Comparison of ENCODE assay signal across 12 cellular contexts in the genomic region with DNA sequence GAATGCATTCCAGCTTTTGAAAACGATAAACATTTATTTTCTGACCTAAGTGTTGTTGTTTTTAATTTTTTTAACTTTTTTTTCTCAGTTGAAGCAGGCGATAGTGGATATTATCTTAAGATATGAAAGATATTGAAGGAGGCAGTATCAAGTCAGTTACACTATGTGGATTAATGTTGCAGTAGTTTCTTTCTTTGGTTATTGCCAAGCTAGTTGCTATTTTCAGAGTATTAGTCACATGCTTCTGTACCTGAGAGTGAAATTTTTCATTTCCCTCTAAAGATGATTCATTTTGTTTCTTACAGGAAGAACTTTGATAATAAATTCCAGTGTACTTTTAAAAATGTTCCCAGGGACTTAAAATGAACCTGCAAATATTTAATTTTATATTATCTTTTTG.
DNase-seq lines count a peak whose midpoint lies in the region; ATAC-seq, FAIRE-seq and TF ChIP-seq lines count a peak whose summit lies in the region.
"Had no signal": no experiment of that assay in that cellular context is flagged by ENCODE, and none has a peak within 500 bp of the region (broad histone marks: within the 10 kb centered on the region; RNA-seq: fewer than 3 reads in every experiment).

No MANE protein-coding gene starts in this region.

- H3K27me3 ChIP-seq in breast epithelium (no peaks in the 10 kb centered on the region), bronchial epithelial cell (ENCODE audit: control insufficient read depth, insufficient read depth, low read length) (no peaks in the 10 kb centered on the region), prostate gland (replicated peaks; ENCODE audit: insufficient read depth) (no peaks in the 10 kb centered on the region), endodermal cell (ENCODE audit: control insufficient read depth, insufficient read depth, low read length, poor library complexity, severe bottlenecking) (no peaks in the 10 kb centered on the region)
- no peaks in the 10 kb centered on the region for H3K27me3 ChIP-seq in CD8-positive, alpha-beta memory T cell (ENCODE audit: insufficient read depth, low read length, poor library complexity, severe bottlenecking)
- H3K27me3 ChIP-seq: cardiac muscle cell had no signal

- H3K9me3 Mint-ChIP-seq in MCF 10A (ENCODE audit: unreplicated experiment) = no peaks in the 10 kb centered on the region
- H3K9me3 Mint-ChIP-seq in CD8-positive, alpha-beta memory T cell = peaks cover 0 to 12% (median 2%) of the 10 kb centered on the region in 5 donors
- H3K9me3 Mint-ChIP-seq in endodermal cell = no peaks in the 10 kb centered on the region

- H3K9me3 ChIP-seq in breast epithelium = no peaks in the 10 kb centered on the region
- no peaks in the 10 kb centered on the region for H3K9me3 ChIP-seq in CD8-positive, alpha-beta memory T cell (ENCODE audit: low read length)
- no peaks in the 10 kb centered on the region for H3K9me3 ChIP-seq in prostate gland
- H3K9me3 ChIP-seq in endodermal cell (ENCODE audit: control insufficient read depth, low read length) = no peaks in the 10 kb centered on the region
- H3K9me3 ChIP-seq: A549 had no signal

- POLR2A ChIA-PET in MCF 10A (lab: Yijun Ruan, JAX) = no interaction called here
- POLR2A ChIA-PET in CD8-positive, alpha-beta memory T cell (lab: Charles Lee) = no interaction called here

- DNase-seq in MCF 10A (ENCODE audit: unreplicated experiment) = peak; percentile 10
- no peak for DNase-seq in breast epithelium (ENCODE audit: low spot score in 2 of 2)
- DNase-seq in bronchial epithelial cell (ENCODE audit: low read depth) = peak; percentile 88
- DNase-seq in EL = no peak
- DNase-seq in CD8-positive, alpha-beta memory T cell = no peak
- DNase-seq in prostate gland (ENCODE audit: low spot score) = no peak
- no peak for DNase-seq in endodermal cell
- DNase-seq: NCI-H1930; stimulated activated CD4-positive, alpha-beta T cell treated with anti-CD3 and anti-CD28 coated beads, Interleukin-4, amount 100 ng/mL, for 1 hour had no signal

- CTCF ChIA-PET in MCF 10A (lab: Yijun Ruan, JAX) = no interaction called here
- CTCF ChIA-PET in CD8-positive, alpha-beta memory T cell (lab: Charles Lee) = no interaction called here

- no peak overlapping the region for H3K27ac ChIP-seq in breast epithelium
- H3K27ac ChIP-seq in CD8-positive, alpha-beta memory T cell (ENCODE audit: low read depth, low read length) = no peak overlapping the region
- H3K27ac ChIP-seq in prostate gland = no peak overlapping the region
- H3K27ac ChIP-seq in endodermal cell (ENCODE audit: low read depth, low read length) = no peak overlapping the region
- H3K27ac ChIP-seq: A549, cardiac muscle cell had no signal

- 10% methylated on average over 2 of the region's 2 CpGs for WGBS in prostate gland
- 82 to 86% methylated on average over 1 to 2 of the region's 2 CpGs for WGBS in endodermal cell (ENCODE audit: insufficient coverage in 1 of 2, insufficient read length in 1 of 2), 2 experiments

- H3K4me3 ChIP-seq in breast epithelium (no peak overlapping the region), bronchial epithelial cell (ENCODE audit: low read depth, low read length) (no peak overlapping the region), prostate gland (no peak overlapping the region), endodermal cell (ENCODE audit: low read length) (no peak overlapping the region)
- H3K4me3 ChIP-seq in CD8-positive, alpha-beta memory T cell (ENCODE audit: low read length) = no peak overlapping the region
- H3K4me3 ChIP-seq: A549, cardiac muscle cell had no signal

- FAIRE-seq in bronchial epithelial cell (lab: Jason Lieb, UNC) = no peak
- FAIRE-seq: A549 had no signal

- H3K4me3 Mint-ChIP-seq in MCF 10A (ENCODE audit: unreplicated experiment) = no peak overlapping the region
- H3K4me3 Mint-ChIP-seq in CD8-positive, alpha-beta memory T cell = no peak overlapping the region
- no peak overlapping the region for H3K4me3 Mint-ChIP-seq in endodermal cell

- H3K27ac Mint-ChIP-seq in MCF 10A (ENCODE audit: low read depth, unreplicated experiment) = no peak overlapping the region
- H3K27ac Mint-ChIP-seq in CD8-positive, alpha-beta memory T cell = no peak overlapping the region
- H3K27ac Mint-ChIP-seq in endodermal cell = no peak overlapping the region

- TF ChIP-seq CTCF in MCF 10A (IDR thresholded peaks at IDR 0.05; ENCODE audit: unreplicated experiment) (no peak), breast epithelium (IDR thresholded peaks at IDR 0.05) (no peak), bronchial epithelial cell (IDR thresholded peaks at IDR 0.05; ENCODE audit: insufficient read depth, low read length, severe bottlenecking) (no peak), prostate gland (IDR thresholded peaks at IDR 0.05) (no peak), endodermal cell (conservative IDR thresholded peaks at IDR 0.05) (no peak)

- H3K4me1 ChIP-seq in breast epithelium (no peaks in the 10 kb centered on the region), prostate gland (replicated peaks) (no peaks in the 10 kb centered on the region), endodermal cell (ENCODE audit: control insufficient read depth, insufficient read depth, low read length) (no peaks in the 10 kb centered on the region)
- H3K4me1 ChIP-seq in CD8-positive, alpha-beta memory T cell (ENCODE audit: insufficient read depth, low read length) = no peaks in the 10 kb centered on the region
- H3K4me1 ChIP-seq: A549 had no signal

- H3K36me3 ChIP-seq in breast epithelium (peaks cover 3% of the 10 kb centered on the region), bronchial epithelial cell (ENCODE audit: control insufficient read depth, insufficient read depth, low read length) (no peaks in the 10 kb centered on the region), prostate gland (no peaks in the 10 kb centered on the region), endodermal cell (ENCODE audit: control insufficient read depth, insufficient read depth, low read length) (no peaks in the 10 kb centered on the region)
- H3K36me3 ChIP-seq in CD8-positive, alpha-beta memory T cell (ENCODE audit: insufficient read depth, low read length) = no peaks in the 10 kb centered on the region
- H3K36me3 ChIP-seq: cardiac muscle cell had no signal

- intact Hi-C loops in MCF 10A (cut with micrococcal nuclease) = no loop called here
- intact Hi-C loops in breast epithelium (cut with DNase I; ENCODE audit: low total_unique reads) = no loop called here
- intact Hi-C loops in prostate gland (cut with DNase I) = no loop called here

- BruUV-seq in MCF 10A (replicated peaks; lab: Mats Ljungman, UMichigan) = no TSS peak

- TF ChIP-seq POLR2A in breast epithelium (IDR thresholded peaks at IDR 0.05) (no peak), prostate gland (IDR thresholded peaks at IDR 0.05) (no peak)

- H3K36me3 Mint-ChIP-seq in MCF 10A (ENCODE audit: insufficient read depth, unreplicated experiment) (no peaks in the 10 kb centered on the region), endodermal cell (ENCODE audit: low read depth) (no peaks in the 10 kb centered on the region)
- no peaks in the 10 kb centered on the region for H3K36me3 Mint-ChIP-seq in CD8-positive, alpha-beta memory T cell

- H3K9ac ChIP-seq in endodermal cell (ENCODE audit: extremely low read depth, low read length, poor library complexity, severe bottlenecking) = no peak overlapping the region

- H3K27me3 Mint-ChIP-seq in MCF 10A (ENCODE audit: insufficient read depth, unreplicated experiment) (peaks cover under 1% of the 10 kb centered on the region), endodermal cell (ENCODE audit: insufficient read depth) (no peaks in the 10 kb centered on the region)
- no peaks in the 10 kb centered on the region for H3K27me3 Mint-ChIP-seq in CD8-positive, alpha-beta memory T cell

- ATAC-seq in HG03064 (IDR thresholded peaks at IDR 0.05; ENCODE audit: low read depth, unreplicated experiment) = peak; percentile 60
- ATAC-seq: A549 had no signal

- H3K4me1 Mint-ChIP-seq in MCF 10A (ENCODE audit: insufficient read depth, unreplicated experiment) (peaks cover 6% of the 10 kb centered on the region), endodermal cell (peaks cover 12% of the 10 kb centered on the region)
- H3K4me1 Mint-ChIP-seq in CD8-positive, alpha-beta memory T cell = no peaks in the 10 kb centered on the region

Comparison
In these comparisons a context has a peak if more than half of its experiments do, and no peak if none do; other contexts are left out.
1. DNase-seq: peak in MCF 10A (single experiment) and bronchial epithelial cell (single experiment); none in breast epithelium (0 of 2), EL (single experiment), CD8-positive, alpha-beta memory T cell (0 of 5), prostate gland (single experiment) and endodermal cell (single experiment).